8 cellular contexts compared by ENCODE assay signal in the genomic region with DNA sequence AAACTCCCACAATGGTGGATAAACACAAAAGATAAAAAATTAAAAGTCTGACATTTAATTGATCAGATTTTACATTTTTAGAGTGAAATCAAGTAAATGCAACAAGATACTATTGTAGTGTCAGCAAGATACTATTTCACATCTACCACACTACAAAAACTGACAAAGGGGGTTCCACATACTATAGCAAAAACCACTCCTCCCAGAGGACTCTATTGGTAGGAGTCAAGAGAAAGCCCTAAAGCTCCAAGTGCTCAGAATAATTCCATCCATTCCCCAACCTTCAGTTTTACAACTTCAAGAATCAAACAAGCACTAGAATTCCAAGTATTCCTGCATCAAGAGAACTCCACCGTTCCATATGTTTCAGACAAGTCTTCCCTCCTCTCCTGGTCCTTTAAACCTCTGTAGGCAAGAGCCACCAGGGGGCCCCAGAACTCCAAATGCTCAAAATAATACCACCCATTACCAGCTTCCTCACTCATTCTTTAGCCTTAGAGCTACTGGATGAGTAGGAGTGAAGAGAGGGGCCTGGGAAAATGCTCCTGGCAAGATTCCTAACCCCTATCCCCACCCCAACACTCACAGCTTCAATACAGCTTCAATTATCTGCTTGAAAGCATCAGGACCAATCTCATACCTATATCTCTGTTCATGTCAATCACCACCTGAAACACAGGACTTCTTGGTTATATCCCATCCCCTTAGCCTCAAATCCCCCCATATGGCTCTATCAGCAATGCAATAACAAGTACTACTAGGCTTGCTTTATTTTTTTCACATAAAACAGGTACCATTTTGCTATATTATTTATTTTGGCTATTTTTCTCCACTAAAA. TPM values are rescaled to one million over a fixed set of nuclear protein-coding genes. Genes with fewer than 3 reads are reported as not detected.
DNase-seq lines count a peak whose midpoint lies in the region; ATAC-seq and TF ChIP-seq lines count a peak whose summit lies in the region.

No MANE protein-coding gene starts in this region.

- peaks cover 75% of the 10 kb centered on the region for H3K79me2 ChIP-seq in PC-9 (ENCODE audit: low read depth)

- DNase-seq in AG04450 (ENCODE audit: low read depth, low spot score) (no peak), HL-60 (ENCODE audit: low read depth in 1 of 2, low spot score in 1 of 2) (peak in 1 of 2 experiments; percentile 46), PC-9 (peak in 1 of 2 experiments; percentile 24), left cardiac atrium (peak; percentile 30)
- DNase-seq in activated naive CD4-positive, alpha-beta T cell treated with anti-CD3 and anti-CD28 coated beads, Interleukin-2, amount 10 ng/mL, durations not matched to agents 7 days and 5 days: peak; percentile 69
- peak; percentile 31 for DNase-seq in stimulated activated CD4-positive, alpha-beta T cell treated with anti-CD3 and anti-CD28 coated beads, Interleukin-12 subunit alpha, Interleukin-12 subunit beta, amount 100 ng/mL, for 4 hours

- CTCF ChIA-PET in AG04450 (lab: Charles Lee): interaction anchor here (0.5 to 4.0 kb wide), 27 partner anchors 9 to 615 kb away, joined by 3 to 42 read pairs (median 4); partner anchors contain the start of genes TOR1AIP1 and TOR1AIP2
- CTCF ChIA-PET in PC-9 (lab: Charles Lee): interaction anchor here (0.7 to 0.8 kb wide), 2 partner anchors 10 to 311 kb away, joined by 3 read pairs; partner anchors contain the start of gene TOR1AIP2
- CTCF ChIA-PET in activated naive CD4-positive, alpha-beta T cell treated with anti-CD3 and anti-CD28 coated beads, Interleukin-2, amount 10 ng/mL, durations not matched to agents 7 days and 5 days (lab: Charles Lee): interaction anchor here (0.7 to 7.1 kb wide), 14 partner anchors 9 to 346 kb away, joined by 3 to 98 read pairs (median 4); partner anchors contain the start of genes CEP350 and TOR1AIP2

- H3K27ac ChIP-seq in AG04450 (ENCODE audit: low read depth, low read length) (no peak overlapping the region), HL-60 (replicated peaks) (no peak overlapping the region), PC-9 (no peak overlapping the region)

- POLR2A ChIA-PET in AG04450 (lab: Yijun Ruan, JAX): interaction anchor here (0.6 kb wide), 1 partner anchor 611 kb away, joined by 3 read pairs; no protein-coding TSS in a partner anchor
- POLR2A ChIA-PET in PC-9 (lab: Charles Lee; ENCODE audit: unreplicated experiment): interaction anchor here (0.6 to 0.7 kb wide), 2 partner anchors 15 to 70 kb away, joined by 6 to 10 read pairs; partner anchors contain the start of gene TOR1AIP1

- no peaks in the 10 kb centered on the region for H3K9me3 Mint-ChIP-seq in activated naive CD4-positive, alpha-beta T cell treated with anti-CD3 and anti-CD28 coated beads, Interleukin-2, amount 10 ng/mL, durations not matched to agents 7 days and 5 days

- no peaks in the 10 kb centered on the region for H3K27me3 Mint-ChIP-seq in activated naive CD4-positive, alpha-beta T cell treated with anti-CD3 and anti-CD28 coated beads, Interleukin-2, amount 10 ng/mL, durations not matched to agents 7 days and 5 days

- no peak overlapping the region for H3K27ac Mint-ChIP-seq in activated naive CD4-positive, alpha-beta T cell treated with anti-CD3 and anti-CD28 coated beads, Interleukin-2, amount 10 ng/mL, durations not matched to agents 7 days and 5 days

- ATAC-seq in left cardiac atrium: peak; percentile 72 to 74
- no peak for ATAC-seq in HG03565 (IDR thresholded peaks at IDR 0.05; ENCODE audit: unreplicated experiment)

- peaks cover 65% of the 10 kb centered on the region for H3K36me3 ChIP-seq in PC-9 (ENCODE audit: low read depth)

- peaks cover 81% of the 10 kb centered on the region for H4K20me1 ChIP-seq in PC-9 (ENCODE audit: insufficient read depth)

- H3K4me2 ChIP-seq in PC-9: no peak overlapping the region

- H3K4me1 Mint-ChIP-seq in activated naive CD4-positive, alpha-beta T cell treated with anti-CD3 and anti-CD28 coated beads, Interleukin-2, amount 10 ng/mL, durations not matched to agents 7 days and 5 days: peaks cover 8% of the 10 kb centered on the region

- H3K27me3 ChIP-seq in AG04450 (ENCODE audit: control insufficient read depth, insufficient read depth, low read length): no peaks in the 10 kb centered on the region
- H3K27me3 ChIP-seq in HL-60 (ENCODE audit: insufficient read depth, poor library complexity, severe bottlenecking): no peaks in the 10 kb centered on the region
- no peaks in the 10 kb centered on the region for H3K27me3 ChIP-seq in PC-9 (ENCODE audit: insufficient read depth, low read depth)

- H2AFZ ChIP-seq in PC-9: no peak overlapping the region

- H3K36me3 Mint-ChIP-seq in activated naive CD4-positive, alpha-beta T cell treated with anti-CD3 and anti-CD28 coated beads, Interleukin-2, amount 10 ng/mL, durations not matched to agents 7 days and 5 days: peaks cover 35% of the 10 kb centered on the region

- no peaks in the 10 kb centered on the region for H3K4me1 ChIP-seq in PC-9 (replicated peaks; ENCODE audit: insufficient read depth)

- no peaks in the 10 kb centered on the region for H3K9me2 ChIP-seq in PC-9 (ENCODE audit: insufficient read depth)

- H3F3A ChIP-seq in PC-9 (ENCODE audit: insufficient read depth, low read depth): no peaks in the 10 kb centered on the region; the same call in 1 of the 2 replicates

- no peaks in the 10 kb centered on the region for H3K9me3 ChIP-seq in AG04450 (ENCODE audit: control insufficient read depth, insufficient read depth, low read length)
- no peaks in the 10 kb centered on the region for H3K9me3 ChIP-seq in PC-9 (ENCODE audit: insufficient read depth, low read depth)

- TF ChIP-seq CTCF in AG04450 (IDR thresholded peaks at IDR 0.05; ENCODE audit: low read depth, low read length) (peak; percentile 84), GM12875 (IDR thresholded peaks at IDR 0.05; ENCODE audit: borderline replicate concordance, insufficient read depth, low read depth, low read length) (peak; percentile 66), HL-60 (IDR thresholded peaks at IDR 0.05; ENCODE audit: insufficient read depth, low read length) (peak; percentile 61), PC-9 (conservative IDR thresholded peaks at IDR 0.05) (peak; percentile 78)

- H3K4me3 ChIP-seq in AG04450 (ENCODE audit: low read depth, low read length): no peak overlapping the region
- H3K4me3 ChIP-seq in GM12875 (ENCODE audit: low read depth, low read length): no peak overlapping the region
- H3K4me3 ChIP-seq in HL-60 (replicated peaks; ENCODE audit: insufficient read depth, low read length): no peak overlapping the region
- no peak overlapping the region for H3K4me3 ChIP-seq in PC-9

- no peak overlapping the region for H3K4me3 Mint-ChIP-seq in activated naive CD4-positive, alpha-beta T cell treated with anti-CD3 and anti-CD28 coated beads, Interleukin-2, amount 10 ng/mL, durations not matched to agents 7 days and 5 days

- intact Hi-C loops in PC-9 (cut with micrococcal nuclease; ENCODE audit: unreplicated experiment) (loop anchor here (1.0 to 10.0 kb wide), 2 partner anchors 167 to 312 kb away; no protein-coding TSS in a partner anchor), left cardiac atrium (cut with DNase I) (no loop called here)

- BruUV-seq in PC-9 (replicated peaks; lab: Mats Ljungman, UMichigan): no TSS peak

RNA-seq across cellular contexts. Expression of gene TOR1AIP2, which starts 9.9 kb away (rescaled TPM):
- polyA plus RNA-seq in AG04450 (2011; rRNA removed): 40.5 and 48.4 TPM in 2 replicates
- polyA minus RNA-seq in AG04450 (2011; rRNA and poly(A)+ RNA removed): 109 and 133 TPM in 2 replicates
- 106 and 142 TPM in 2 replicates for total RNA-seq in PC-9 (2021)
- 10 to 100 TPM; 40.8 to 55.7 TPM for total RNA-seq in left cardiac atrium

RNA-seq across cellular contexts. Expression of gene TOR1AIP1, which starts 14.4 kb away (rescaled TPM):
- 33.9 and 44.9 TPM in 2 replicates for polyA plus RNA-seq in AG04450 (2011; rRNA removed)
- 21.3 and 22.3 TPM in 2 replicates for polyA minus RNA-seq in AG04450 (2011; rRNA and poly(A)+ RNA removed)
- total RNA-seq in PC-9 (2021): 23.5 and 24.4 TPM in 2 replicates
- total RNA-seq in left cardiac atrium: 10 to 100 TPM; 48.3 to 50.4 TPM
